Comparison of ENCODE assay signal across 8 cellular contexts in the genomic region with DNA sequence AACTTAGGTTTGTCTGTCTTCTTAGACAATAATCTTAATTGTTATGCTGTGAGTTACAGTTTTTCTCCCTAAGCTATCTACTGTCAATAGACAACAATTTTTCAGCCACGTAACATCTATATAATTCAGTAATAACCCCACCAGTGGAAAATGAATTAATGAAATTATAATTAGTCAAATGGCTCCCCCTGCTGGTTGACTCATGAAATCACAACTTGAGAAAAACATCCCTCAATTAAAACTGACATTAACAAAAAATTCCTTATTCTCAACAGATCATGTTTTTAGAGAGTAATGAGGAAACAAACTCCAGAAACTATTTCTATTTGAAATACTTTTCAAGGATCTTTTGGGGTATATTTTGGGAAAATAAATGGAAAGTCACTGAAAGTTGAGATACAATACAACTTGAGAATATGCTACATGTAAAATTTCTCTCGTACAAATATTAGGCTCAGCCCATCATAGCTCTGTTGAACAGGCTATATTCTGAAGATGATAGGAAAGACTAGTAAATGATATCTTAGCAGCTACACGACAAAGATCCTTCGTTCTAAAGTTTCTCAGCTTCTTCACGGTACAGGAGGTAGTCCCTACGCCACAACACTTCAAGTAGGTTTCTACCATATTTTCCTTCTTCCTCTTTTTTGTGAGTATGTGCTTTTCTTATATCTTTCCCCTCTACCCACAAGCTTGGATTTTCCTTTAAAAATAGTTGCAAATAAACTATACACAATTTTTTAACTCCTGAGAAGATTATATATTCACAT. TPM values are rescaled to one million over a fixed set of nuclear protein-coding genes. Genes with fewer than 3 reads are reported as not detected.
A peak's percentile ranks its signal among the peaks of the same experiment; 100 is the strongest.
DNase-seq lines count a peak whose midpoint lies in the region; ATAC-seq and TF ChIP-seq lines count a peak whose summit lies in the region.

No MANE protein-coding gene starts in this region.

- H3K27me3 ChIP-seq in BJ (ENCODE audit: control insufficient read depth, insufficient read depth, low read length) (no peaks in the 10 kb centered on the region), brain microvascular endothelial cell (replicated peaks) (no peaks in the 10 kb centered on the region), right lobe of liver (no peaks in the 10 kb centered on the region)

- ATAC-seq in right lobe of liver (peak in 3 of 4 donors; percentile 42 to 58 (median 43)), GM21737 (IDR thresholded peaks at IDR 0.05; ENCODE audit: unreplicated experiment) (no peak), HG03378 (IDR thresholded peaks at IDR 0.05; ENCODE audit: unreplicated experiment) (no peak), GM19395 (IDR thresholded peaks at IDR 0.05; ENCODE audit: unreplicated experiment) (no peak)

- H3K36me3 ChIP-seq in BJ (ENCODE audit: control insufficient read depth, insufficient read depth, low read length): peaks cover 3% of the 10 kb centered on the region
- H3K36me3 ChIP-seq in brain microvascular endothelial cell (replicated peaks): peaks cover 7% of the 10 kb centered on the region
- peaks cover 0 to 15% (median 7%) of the 10 kb centered on the region in 4 donors for H3K36me3 ChIP-seq in right lobe of liver

- H3K27ac ChIP-seq in brain microvascular endothelial cell: no peak overlapping the region
- H3K27ac ChIP-seq in right lobe of liver: no peak overlapping the region

- 58% methylated on average over 6 of the region's 6 CpGs for WGBS in right lobe of liver (ENCODE audit: insufficient coverage, low coverage, low lambda C conversion rate, missing lambda C conversion rate)

- H3K4me3 ChIP-seq in BJ (ENCODE audit: low read depth, low read length): no peak overlapping the region
- no peak overlapping the region for H3K4me3 ChIP-seq in GM12875 (ENCODE audit: low read depth, low read length)
- no peak overlapping the region for H3K4me3 ChIP-seq in brain microvascular endothelial cell (ENCODE audit: low read depth, low read length)
- no peak overlapping the region for H3K4me3 ChIP-seq in right lobe of liver

- in situ Hi-C loops in brain microvascular endothelial cell (cut with HindIII; ENCODE audit: low pct_ligation_motif_present, low sequenced_read_pairs): loop anchor here (25.0 kb wide), 1 partner anchor 235 kb away; no protein-coding TSS in a partner anchor

- CTCF ChIA-PET in BJ (lab: Yijun Ruan, JAX): interaction anchor here (0.7 to 7.4 kb wide), 14 partner anchors 8 to 850 kb away, joined by 3 to 160 read pairs (median 4); a partner anchor contains a TSS

- no peak for TF ChIP-seq POLR2A in right lobe of liver (IDR thresholded peaks at IDR 0.05)

- no peaks in the 10 kb centered on the region for H3K9me3 ChIP-seq in right lobe of liver

- DNase-seq in BJ (ENCODE audit: low read depth): no peak
- DNase-seq in NCI-H345 (lab: John Stamatoyannopoulos, UW): peak; percentile 24
- no peak for DNase-seq in brain microvascular endothelial cell
- no peak for DNase-seq in right lobe of liver

- POLR2A ChIA-PET in BJ (lab: Charles Lee): no interaction called here

- intact Hi-C loops in right lobe of liver (cut with DNase I): loop anchor here in 1 of 2 donors (5.0 kb wide), 1 partner anchor 250 kb away; a partner anchor contains a TSS

- no peaks in the 10 kb centered on the region for H3K4me1 ChIP-seq in right lobe of liver

- TF ChIP-seq CTCF in BJ (IDR thresholded peaks at IDR 0.05; ENCODE audit: insufficient read depth, low read depth, low read length) (peak; percentile 49), GM12875 (IDR thresholded peaks at IDR 0.05; ENCODE audit: borderline replicate concordance, insufficient read depth, low read depth, low read length) (peak; percentile 19; the same call in 1 of the 2 replicates), brain microvascular endothelial cell (IDR thresholded peaks at IDR 0.05; ENCODE audit: low read depth, low read length, missing control alignments) (peak; percentile 43), right lobe of liver (IDR thresholded peaks at IDR 0.05) (peak; percentile 68 to 86 (median 75))

RNA-seq across cellular contexts. Expression of a gene that starts 20.7 kb away (rescaled TPM):
- polyA plus RNA-seq in BJ (2011; rRNA removed): 41.9 and 140 TPM in 2 replicates
- 47.0 and 67.9 TPM in 2 replicates for polyA minus RNA-seq in BJ (2011; rRNA and poly(A)+ RNA removed)
- total RNA-seq in right lobe of liver: 10 to 100 TPM; 10.3 to 25.4 (median 14.9) TPM

Comparison
In these comparisons a context has a peak if more than half of its experiments do, and no peak if none do; other contexts are left out.
1. CTCF ChIP-seq: peak in every context shown above with its lines; median percentile 75 in right lobe of liver; 49 in BJ; 43 in brain microvascular endothelial cell; 19 in GM12875.
2. ATAC-seq: peak in right lobe of liver (3 of 4); none in GM21737 (single experiment), HG03378 (single experiment) and GM19395 (single experiment).